ENCODE assay signal across 1 cellular context in the genomic region with DNA sequence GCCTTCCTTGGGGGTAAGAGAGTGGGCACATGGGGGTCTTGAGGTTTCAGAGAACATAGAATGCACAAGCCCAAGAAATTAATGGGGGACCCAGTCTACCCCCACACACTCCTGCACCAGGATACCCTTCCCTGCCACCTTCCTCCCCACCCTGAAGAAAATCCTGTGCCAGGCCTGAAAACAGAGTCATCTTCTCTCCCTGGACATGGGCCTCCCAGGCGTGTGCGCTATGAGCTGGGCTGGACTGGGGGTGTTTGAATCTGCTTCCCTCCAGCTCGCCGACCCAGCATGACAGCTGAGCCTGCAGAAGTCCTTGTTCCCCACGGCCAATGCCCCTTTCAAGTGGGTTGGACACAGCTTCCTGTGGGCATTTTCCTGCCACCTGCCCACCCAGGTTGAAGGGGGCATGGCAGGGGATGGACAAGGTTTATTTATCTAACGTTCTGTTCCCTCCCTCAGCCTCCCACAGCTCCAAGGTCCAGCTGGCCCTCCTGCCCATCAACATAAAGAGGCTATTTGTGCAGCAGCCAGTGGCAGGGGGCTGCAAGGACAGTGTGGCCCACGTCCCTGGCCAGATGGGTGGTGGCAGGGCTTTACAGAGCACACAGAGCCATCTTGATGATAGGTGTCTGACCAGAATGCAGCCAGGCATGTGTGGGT.
TF ChIP-seq lines count a peak whose summit lies in the region.

No MANE protein-coding gene starts in this region.

TF ChIP-seq in HepG2, 621 proteins besides CTCF, POLR2A, EP300 and RAD21 (continued from another document and continues in another):
- TF ChIP-seq DBP (CRISPR knock-in tag; IDR thresholded peaks at IDR 0.05; ENCODE audit: not compliant biosample characterization) (no peak), ZNF33A (CRISPR knock-in tag; IDR thresholded peaks at IDR 0.05; ENCODE audit: borderline replicate concordance) (no peak), AGO2 (optimal IDR thresholded peaks at IDR 0.05; ENCODE audit: low read depth, low read length) (peak; percentile 38), PATZ1 (CRISPR knock-in tag; IDR thresholded peaks at IDR 0.05) (peak; percentile 74), ZNF431 (CRISPR knock-in tag; IDR thresholded peaks at IDR 0.05; ENCODE audit: borderline replicate concordance, low read depth) (no peak), HNF1A (IDR thresholded peaks at IDR 0.05; ENCODE audit: low read depth) (no peak), HNF1A (CRISPR knock-in tag; IDR thresholded peaks at IDR 0.05; ENCODE audit: borderline replicate concordance) (peak; percentile 40; the same call in 1 of the 2 replicates), ZNF678 (CRISPR knock-in tag; IDR thresholded peaks at IDR 0.05) (no peak), RXRB (CRISPR knock-in tag; IDR thresholded peaks at IDR 0.05; ENCODE audit: borderline replicate concordance) (no peak), PHF8 (CRISPR knock-in tag; IDR thresholded peaks at IDR 0.05) (no peak), ZBTB42 (CRISPR knock-in tag; IDR thresholded peaks at IDR 0.05) (no peak), KLF9 (CRISPR knock-in tag; IDR thresholded peaks at IDR 0.05; ENCODE audit: low read depth) (no peak), RFXAP (CRISPR knock-in tag; IDR thresholded peaks at IDR 0.05; ENCODE audit: borderline replicate concordance) (no peak), CBFB (CRISPR knock-in tag; IDR thresholded peaks at IDR 0.05) (no peak), ZNF142 (CRISPR knock-in tag; IDR thresholded peaks at IDR 0.05) (no peak), HMG20A (CRISPR knock-in tag; IDR thresholded peaks at IDR 0.05; ENCODE audit: borderline replicate concordance) (no peak), KDM2A (CRISPR knock-in tag; IDR thresholded peaks at IDR 0.05; ENCODE audit: borderline replicate concordance, low read depth) (no peak), ZFYVE20 (CRISPR knock-in tag; IDR thresholded peaks at IDR 0.05; ENCODE audit: borderline replicate concordance, low read depth) (no peak), KDM3A (CRISPR knock-in tag; IDR thresholded peaks at IDR 0.05; ENCODE audit: low read depth) (no peak), ZBTB3 (CRISPR knock-in tag; IDR thresholded peaks at IDR 0.05; ENCODE audit: borderline replicate concordance, low read depth) (no peak), HNRNPL (IDR thresholded peaks at IDR 0.05; ENCODE audit: low read depth, low read length) (peak; percentile 100)
- TF ChIP-seq, protein P1, sequence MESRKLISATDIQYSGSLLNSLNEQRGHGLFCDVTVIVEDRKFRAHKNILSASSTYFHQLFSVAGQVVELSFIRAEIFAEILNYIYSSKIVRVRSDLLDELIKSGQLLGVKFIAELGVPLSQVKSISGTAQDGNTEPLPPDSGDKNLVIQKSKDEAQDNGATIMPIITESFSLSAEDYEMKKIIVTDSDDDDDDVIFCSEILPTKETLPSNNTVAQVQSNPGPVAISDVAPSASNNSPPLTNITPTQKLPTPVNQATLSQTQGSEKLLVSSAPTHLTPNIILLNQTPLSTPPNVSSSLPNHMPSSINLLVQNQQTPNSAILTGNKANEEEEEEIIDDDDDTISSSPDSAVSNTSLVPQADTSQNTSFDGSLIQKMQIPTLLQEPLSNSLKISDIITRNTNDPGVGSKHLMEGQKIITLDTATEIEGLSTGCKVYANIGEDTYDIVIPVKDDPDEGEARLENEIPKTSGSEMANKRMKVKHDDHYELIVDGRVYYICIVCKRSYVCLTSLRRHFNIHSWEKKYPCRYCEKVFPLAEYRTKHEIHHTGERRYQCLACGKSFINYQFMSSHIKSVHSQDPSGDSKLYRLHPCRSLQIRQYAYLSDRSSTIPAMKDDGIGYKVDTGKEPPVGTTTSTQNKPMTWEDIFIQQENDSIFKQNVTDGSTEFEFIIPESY (CRISPR knock-in tag; IDR thresholded peaks at IDR 0.05), result peak; percentile 89
- TF ChIP-seq, protein P2, sequence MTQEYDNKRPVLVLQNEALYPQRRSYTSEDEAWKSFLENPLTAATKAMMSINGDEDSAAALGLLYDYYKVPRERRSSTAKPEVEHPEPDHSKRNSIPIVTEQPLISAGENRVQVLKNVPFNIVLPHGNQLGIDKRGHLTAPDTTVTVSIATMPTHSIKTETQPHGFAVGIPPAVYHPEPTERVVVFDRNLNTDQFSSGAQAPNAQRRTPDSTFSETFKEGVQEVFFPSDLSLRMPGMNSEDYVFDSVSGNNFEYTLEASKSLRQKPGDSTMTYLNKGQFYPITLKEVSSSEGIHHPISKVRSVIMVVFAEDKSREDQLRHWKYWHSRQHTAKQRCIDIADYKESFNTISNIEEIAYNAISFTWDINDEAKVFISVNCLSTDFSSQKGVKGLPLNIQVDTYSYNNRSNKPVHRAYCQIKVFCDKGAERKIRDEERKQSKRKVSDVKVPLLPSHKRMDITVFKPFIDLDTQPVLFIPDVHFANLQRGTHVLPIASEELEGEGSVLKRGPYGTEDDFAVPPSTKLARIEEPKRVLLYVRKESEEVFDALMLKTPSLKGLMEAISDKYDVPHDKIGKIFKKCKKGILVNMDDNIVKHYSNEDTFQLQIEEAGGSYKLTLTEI (CRISPR knock-in tag; conservative IDR thresholded peaks at IDR 0.05), result no peak
- TF ChIP-seq, protein P3, sequence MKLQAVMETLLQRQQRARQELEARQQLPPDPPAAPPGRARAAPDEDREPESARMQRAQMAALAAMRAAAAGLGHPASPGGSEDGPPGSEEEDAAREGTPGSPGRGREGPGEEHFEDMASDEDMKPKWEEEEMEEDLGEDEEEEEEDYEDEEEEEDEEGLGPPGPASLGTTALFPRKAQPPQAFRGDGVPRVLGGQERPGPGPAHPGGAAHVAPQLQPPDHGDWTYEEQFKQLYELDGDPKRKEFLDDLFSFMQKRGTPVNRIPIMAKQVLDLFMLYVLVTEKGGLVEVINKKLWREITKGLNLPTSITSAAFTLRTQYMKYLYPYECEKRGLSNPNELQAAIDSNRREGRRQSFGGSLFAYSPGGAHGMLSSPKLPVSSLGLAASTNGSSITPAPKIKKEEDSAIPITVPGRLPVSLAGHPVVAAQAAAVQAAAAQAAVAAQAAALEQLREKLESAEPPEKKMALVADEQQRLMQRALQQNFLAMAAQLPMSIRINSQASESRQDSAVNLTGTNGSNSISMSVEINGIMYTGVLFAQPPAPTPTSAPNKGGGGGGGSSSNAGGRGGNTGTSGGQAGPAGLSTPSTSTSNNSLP (IDR thresholded peaks at IDR 0.05; ENCODE audit: low read depth, low read length), result no peak
